Comparison of ENCODE assay signal across 10 cellular contexts in genomic region chr20:49381558-49382493, GRCh38.
DNase-seq lines count a peak whose midpoint lies in the region; ATAC-seq and TF ChIP-seq lines count a peak whose summit lies in the region.
"Had no signal": no experiment of that assay in that cellular context is flagged by ENCODE, and none has a peak within 500 bp of the region (broad histone marks: within the 10 kb centered on the region; RNA-seq: fewer than 3 reads in every experiment).

No MANE protein-coding gene starts in this region.

- H3K27ac ChIP-seq in C4-2B (peak overlapping the region; percentile 62), dorsolateral prefrontal cortex (peak overlapping the region in 47 of 59 donors; percentile 2 to 83 (median 56))

- no peak overlapping the region for H3K4me3 ChIP-seq in dorsolateral prefrontal cortex

- intact Hi-C loops in dorsolateral prefrontal cortex (cut with DNase I), result loop anchor here in 1 of 2 donors (5.0 kb wide), 1 partner anchor 100 kb away; the partner anchor contains the start of gene KCNB1

- DNase-seq in NCI-H2171 (lab: John Stamatoyannopoulos, UW) (peak; percentile 91), dorsolateral prefrontal cortex (peak; percentile 48 to 96 (median 74)), myocyte (ENCODE audit: low read depth) (peak; percentile 51), GM10266 (ENCODE audit: extremely low spot score) (no peak)
- no peak for DNase-seq in NK-92 treated with Interleukin-12 subunit alpha and Interleukin-12 subunit beta, amount 100 ng/mL, for 24 hours (lab: John Stamatoyannopoulos, UW)
- DNase-seq: activated B cell treated with CpG ODN at 0.5 μM for 24 hours; stimulated activated naive B cell treated with anti-CD40 and anti-IgM and Interleukin-4, amounts not matched to agents 10 μg/mL and 1 μg/mL and 100 μg/mL, for 72 hours had no signal

- no peak for TF ChIP-seq CTCF in C4-2B (conservative IDR thresholded peaks at IDR 0.05)
- no peak for TF ChIP-seq CTCF in dorsolateral prefrontal cortex (IDR thresholded peaks at IDR 0.05 in 54 of 56, conservative IDR thresholded peaks at IDR 0.05 in 2 of 56; ENCODE audit: low read depth in 1 of 56, partially characterized antibody in 56 of 56)
- no peak for TF ChIP-seq CTCF in GM10266 (IDR thresholded peaks at IDR 0.05; ENCODE audit: control insufficient read depth, insufficient read depth, low read depth, missing control alignments)

- H3K27me3 ChIP-seq in dorsolateral prefrontal cortex, result no peaks in the 10 kb centered on the region

- no peak for ATAC-seq in GM19023 (IDR thresholded peaks at IDR 0.05; ENCODE audit: unreplicated experiment)
- ATAC-seq in GM19463 (IDR thresholded peaks at IDR 0.05; ENCODE audit: unreplicated experiment), result no peak
- ATAC-seq: stimulated activated naive B cell treated with anti-CD40 and anti-IgM and Interleukin-4, amounts not matched to agents 10 μg/mL and 1 μg/mL and 100 μg/mL, for 72 hours had no signal

Comparison
In these comparisons a context has a peak if more than half of its experiments do, and no peak if none do; other contexts are left out.
1. DNase-seq: peak in NCI-H2171 (single experiment), dorsolateral prefrontal cortex (10 of 10) and myocyte (single experiment); none in NK-92 treated with Interleukin-12 subunit alpha and Interleukin-12 subunit beta, amount 100 ng/mL, for 24 hours (single experiment) and GM10266 (single experiment).